16 cellular contexts compared by ENCODE assay signal in the genomic region with DNA sequence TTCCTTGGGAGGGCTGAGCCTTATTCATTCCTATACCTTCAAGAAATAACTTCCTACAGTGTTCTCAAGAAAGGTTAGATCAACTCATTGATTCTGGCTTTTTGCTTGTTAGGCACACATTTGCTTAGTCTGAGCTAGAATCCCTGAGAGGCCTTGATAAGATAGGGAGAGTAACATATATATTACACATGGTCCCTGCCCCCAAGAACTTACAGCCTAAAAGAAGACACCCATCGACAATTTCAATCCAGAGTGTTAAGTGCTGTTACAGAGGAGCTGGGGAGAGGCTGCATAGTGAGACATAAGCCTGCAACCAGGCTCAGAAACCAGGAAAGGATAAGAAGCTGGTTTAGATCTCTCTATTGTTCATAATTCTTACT.
DNase-seq lines count a peak whose midpoint lies in the region; TF ChIP-seq lines count a peak whose summit lies in the region.
"Had no signal": no experiment of that assay in that cellular context is flagged by ENCODE, and none has a peak within 500 bp of the region (broad histone marks: within the 10 kb centered on the region; RNA-seq: fewer than 3 reads in every experiment).

No MANE protein-coding gene starts in this region.

- H3K27ac ChIP-seq in H9 (ENCODE audit: insufficient read length, low read depth, low read length) (no peak overlapping the region), caudate nucleus (ENCODE audit: low read depth, low read length) (peak overlapping the region; percentile 4), liver (ENCODE audit: low read depth in 1 of 2, low read length in 2 of 2) (peak overlapping the region; percentile 87), parathyroid adenoma (peak overlapping the region; percentile 42), Karpas-422 (ENCODE audit: low read length) (no peak overlapping the region), spleen (peak overlapping the region in 2 of 8 donors; percentile 58 to 90)
- H3K27ac ChIP-seq: HL-60, transverse colon, VCaP had no signal

- H3K9ac ChIP-seq in H9 (ENCODE audit: extremely low read depth, insufficient read length, low read length) (no peak overlapping the region), liver (ENCODE audit: low read depth in 1 of 2, low read length in 2 of 2) (peak overlapping the region; percentile 50 to 59), parathyroid adenoma (no peak overlapping the region), Karpas-422 (ENCODE audit: low read length) (no peak overlapping the region)
- H3K9ac ChIP-seq: BLaER1 treated with 17β-estradiol and CSF1 and Interleukin-3, amounts not matched to agents 10 nM and 100 nM had no signal

- TF ChIP-seq CTCF in H9 (conservative IDR thresholded peaks at IDR 0.05) (no peak), liver (IDR thresholded peaks at IDR 0.05; ENCODE audit: low read depth, low read length, missing input control) (no peak), parathyroid adenoma (IDR thresholded peaks at IDR 0.05) (no peak), spleen (IDR thresholded peaks at IDR 0.05 in 8 of 11, conservative IDR thresholded peaks at IDR 0.05 in 3 of 11) (no peak)

- H2BK20ac ChIP-seq in H9 (ENCODE audit: low read depth, low read length, poor library complexity, severe bottlenecking), result no peak overlapping the region

- H3K9me3 Mint-ChIP-seq in H9, result no peaks in the 10 kb centered on the region
- H3K9me3 Mint-ChIP-seq: stimulated activated naive CD8-positive, alpha-beta T cell treated with anti-CD3 and anti-CD28 coated beads, Interleukin-15, amount 100 ng/mL, for 72 hours; T-helper 2 cell treated with Interferon-gamma antibody and Interleukin-4, amounts not matched to agents 5 μg/mL and 100 μg/mL, for 36 hours had no signal

- no peak overlapping the region for H4K91ac ChIP-seq in H9 (ENCODE audit: insufficient read length, low read depth, low read length)

- H3T11ph ChIP-seq in H9 (ENCODE audit: low read length), result no peak overlapping the region

- H3K4me3 ChIP-seq in liver (ENCODE audit: low read depth in 1 of 3, low read length in 3 of 3) (no peak overlapping the region), parathyroid adenoma (ENCODE audit: low read depth, low read length) (no peak overlapping the region), Karpas-422 (ENCODE audit: low read length) (no peak overlapping the region), spleen (no peak overlapping the region)
- H3K4me3 ChIP-seq: BLaER1 treated with 17β-estradiol and CSF1 and Interleukin-3, amounts not matched to agents 10 nM and 100 nM; transverse colon had no signal

- peaks cover 1 to 53% (median 13%) of the 10 kb centered on the region in 4 donors for H3K36me3 ChIP-seq in liver (ENCODE audit: control insufficient read depth in 4 of 4, insufficient read depth in 3 of 4, low read depth in 1 of 4, low read length in 3 of 4)
- H3K36me3 ChIP-seq in parathyroid adenoma (ENCODE audit: control insufficient read depth, insufficient read depth, low read length), result no peaks in the 10 kb centered on the region
- peaks cover 28% of the 10 kb centered on the region for H3K36me3 ChIP-seq in Karpas-422 (ENCODE audit: insufficient read depth, low read length)
- H3K36me3 ChIP-seq in spleen, result peaks cover 0 to 76% (median 14%) of the 10 kb centered on the region in 6 donors

- H3K23ac ChIP-seq in H9 (ENCODE audit: insufficient read length, low read depth, low read length), result no peak overlapping the region

- H3K56ac ChIP-seq in H9 (ENCODE audit: insufficient read length, low read depth, low read length), result no peak overlapping the region

- intact Hi-C loops in spleen (cut with DNase I; ENCODE audit: low total_unique reads), result no loop called here

- no peak overlapping the region for H2BK5ac ChIP-seq in H9 (ENCODE audit: insufficient read length, low read length)

- no peak overlapping the region for H4K8ac ChIP-seq in H9 (replicated peaks; ENCODE audit: insufficient read length, low read depth, low read length)

- no peak overlapping the region for H2BK120ac ChIP-seq in H9 (ENCODE audit: low read depth, low read length, poor library complexity, severe bottlenecking)

- no peak for TF ChIP-seq RAD21 in liver (IDR thresholded peaks at IDR 0.05)

- H4K20me1 ChIP-seq in H9 (ENCODE audit: control insufficient read depth, insufficient read depth, insufficient read length) (no peaks in the 10 kb centered on the region), Karpas-422 (ENCODE audit: insufficient read depth, low read depth, low read length) (no peaks in the 10 kb centered on the region)
- H4K20me1 ChIP-seq: BLaER1 treated with 17β-estradiol and CSF1 and Interleukin-3, amounts not matched to agents 10 nM and 100 nM had no signal

- H2BK15ac ChIP-seq in H9 (ENCODE audit: low read depth, low read length), result no peak overlapping the region

- no peak overlapping the region for H2BK12ac ChIP-seq in H9 (ENCODE audit: insufficient read length, low read depth, low read length)

- H4K5ac ChIP-seq in H9 (ENCODE audit: insufficient read length, low read depth, low read length), result no peak overlapping the region

- no peaks in the 10 kb centered on the region for H3K9me2 ChIP-seq in Karpas-422 (replicated peaks; ENCODE audit: insufficient read depth, low read length)

- H3K18ac ChIP-seq in H9 (ENCODE audit: insufficient read length, low read depth, low read length), result no peak overlapping the region

- no CpG with 5 or more reads among the region's 1 CpG for WGBS in H9 (ENCODE audit: extremely low coverage, insufficient read length, low lambda C conversion rate)
- 20% methylated on average over 1 of the region's 1 CpG for WGBS in liver
- WGBS in spleen, 5 donors, result 36 to 88% (median 73%) methylated on average over 1 of the region's 1 CpG

- peak overlapping the region; percentile 62 to 91 (median 72); a peak in 5 of 7 replicates for H3K27ac Mint-ChIP-seq in H9
- H3K27ac Mint-ChIP-seq: activated naive CD4-positive, alpha-beta T cell treated with anti-CD3 and anti-CD28 coated beads, Interleukin-2, amount 50 U/mL, for 72 hours; stimulated activated naive CD8-positive, alpha-beta T cell treated with anti-CD3 and anti-CD28 coated beads, Interleukin-15, amount 100 ng/mL, for 72 hours; T-helper 2 cell treated with Interferon-gamma antibody and Interleukin-4, amounts not matched to agents 5 μg/mL and 100 μg/mL, for 36 hours had no signal

- peaks cover 40 to 76% (median 65%) of the 10 kb centered on the region in 3 experiments; a peak in 6 of 7 replicates for H3K36me3 Mint-ChIP-seq in H9 (ENCODE audit: insufficient read depth in 1 of 3, low read depth in 3 of 3)

- H3K4me1 ChIP-seq in H9 (ENCODE audit: insufficient read depth, low read length) (peaks cover 9% of the 10 kb centered on the region; the same call in 1 of the 2 replicates), liver (ENCODE audit: control insufficient read depth in 4 of 4, insufficient read depth in 4 of 4, low read length in 3 of 4) (peaks cover 16 to 86% (median 56%) of the 10 kb centered on the region in 4 donors), parathyroid adenoma (peaks cover 46% of the 10 kb centered on the region), Karpas-422 (ENCODE audit: low read length) (peaks cover 52% of the 10 kb centered on the region), spleen (peaks cover 13 to 97% (median 56%) of the 10 kb centered on the region in 6 donors)

- no peak overlapping the region for H3K14ac ChIP-seq in H9 (ENCODE audit: insufficient read depth, low read length)

- no peak for DNase-seq in H9
- no peak for DNase-seq in caudate nucleus (lab: John Stamatoyannopoulos, UW)
- DNase-seq in Karpas-422, result no peak
- no peak for DNase-seq in spleen
- no peak for DNase-seq in COLO829 (ENCODE audit: low spot score)
- DNase-seq: activated CD4-positive, alpha-beta T cell treated with anti-CD3 and anti-CD28 coated beads, Interleukin-2, amount 50 U/mL, for 1 hour; left colon; stimulated activated naive CD8-positive, alpha-beta T cell treated with anti-CD3 and anti-CD28 coated beads, Interleukin-15, amount 100 ng/mL, for 72 hours; transverse colon had no signal

- H3K9me3 ChIP-seq in H9 (ENCODE audit: control insufficient read depth, low read depth, low read length), result no peaks in the 10 kb centered on the region
- no peaks in the 10 kb centered on the region for H3K9me3 ChIP-seq in liver (ENCODE audit: control insufficient read depth in 4 of 4, low read length in 3 of 4)
- H3K9me3 ChIP-seq in parathyroid adenoma (ENCODE audit: control insufficient read depth, low read length), result no peaks in the 10 kb centered on the region
- H3K9me3 ChIP-seq in Karpas-422 (ENCODE audit: low read length), result no peaks in the 10 kb centered on the region
- no peaks in the 10 kb centered on the region for H3K9me3 ChIP-seq in spleen
- H3K9me3 ChIP-seq: BLaER1 treated with 17β-estradiol and CSF1 and Interleukin-3, amounts not matched to agents 10 nM and 100 nM; transverse colon had no signal

- no peaks in the 10 kb centered on the region for H3K23me2 ChIP-seq in H9 (ENCODE audit: insufficient read length, low read depth, low read length, poor library complexity, severe bottlenecking)

- no peak overlapping the region for H2AK5ac ChIP-seq in H9 (ENCODE audit: insufficient read length, low read length)

- H3K4me2 ChIP-seq in H9 (ENCODE audit: insufficient read depth, insufficient read length, low read length), result no peak overlapping the region
- peak overlapping the region; percentile 50 for H3K4me2 ChIP-seq in parathyroid adenoma (ENCODE audit: low read length)
- H3K4me2 ChIP-seq in Karpas-422 (ENCODE audit: low read depth, low read length, poor library complexity, severe bottlenecking), result no peak overlapping the region

- H3K4me1 Mint-ChIP-seq in H9, result peaks cover 42 to 50% of the 10 kb centered on the region in 2 experiments
- H3K4me1 Mint-ChIP-seq: stimulated activated naive CD8-positive, alpha-beta T cell treated with anti-CD3 and anti-CD28 coated beads, Interleukin-15, amount 100 ng/mL, for 72 hours had no signal

- no peak for TF ChIP-seq POLR2A in spleen (IDR thresholded peaks at IDR 0.05)

- H3K27me3 ChIP-seq in H9 (ENCODE audit: insufficient read depth, low read length) (no peaks in the 10 kb centered on the region), liver (ENCODE audit: control insufficient read depth in 4 of 4, insufficient read depth in 4 of 4, low read length in 3 of 4) (no peaks in the 10 kb centered on the region), parathyroid adenoma (ENCODE audit: control insufficient read depth, insufficient read depth, low read length) (no peaks in the 10 kb centered on the region), Karpas-422 (ENCODE audit: low read length) (no peaks in the 10 kb centered on the region), spleen (replicated peaks in 1 of 7) (no peaks in the 10 kb centered on the region)
- H3K27me3 ChIP-seq: transverse colon had no signal

- H3K79me1 ChIP-seq in H9 (ENCODE audit: insufficient read depth, low read depth, low read length, poor library complexity, severe bottlenecking), result no peaks in the 10 kb centered on the region

- no peak overlapping the region for H2AFZ ChIP-seq in H9 (ENCODE audit: low read length)
- H2AFZ ChIP-seq in parathyroid adenoma, result no peak overlapping the region
- no peak overlapping the region for H2AFZ ChIP-seq in Karpas-422 (ENCODE audit: low read length)

- H3K79me2 ChIP-seq in H9 (ENCODE audit: insufficient read depth, low read length), result no peaks in the 10 kb centered on the region
- peaks cover 12% of the 10 kb centered on the region for H3K79me2 ChIP-seq in parathyroid adenoma
- H3K79me2 ChIP-seq in Karpas-422 (ENCODE audit: low read length), result peaks cover 23% of the 10 kb centered on the region

- H3K27me3 Mint-ChIP-seq in H9 (ENCODE audit: low read depth), result no peaks in the 10 kb centered on the region
- H3K27me3 Mint-ChIP-seq: stimulated activated naive CD8-positive, alpha-beta T cell treated with anti-CD3 and anti-CD28 coated beads, Interleukin-15, amount 100 ng/mL, for 72 hours had no signal

- no peak overlapping the region for H3K4me3 Mint-ChIP-seq in H9
- H3K4me3 Mint-ChIP-seq: stimulated activated naive CD8-positive, alpha-beta T cell treated with anti-CD3 and anti-CD28 coated beads, Interleukin-15, amount 100 ng/mL, for 72 hours; T-helper 2 cell treated with Interferon-gamma antibody and Interleukin-4, amounts not matched to agents 5 μg/mL and 100 μg/mL, for 36 hours had no signal

- no peak overlapping the region for H3K4ac ChIP-seq in H9 (ENCODE audit: low read depth, low read length)

Comparison
In these comparisons a context has a peak if more than half of its experiments do, and no peak if none do; other contexts are left out.
1. H3K27ac ChIP-seq: peak in caudate nucleus (single experiment), liver (2 of 2) and parathyroid adenoma (single experiment); none in H9 (single experiment) and Karpas-422 (single experiment).
2. H3K9ac ChIP-seq: peak in liver (2 of 2); none in H9 (single experiment), parathyroid adenoma (single experiment) and Karpas-422 (single experiment).